ENCODE assay signal across 18 cellular contexts in genomic region chr10:132294196-132294520, GRCh38.
"Had no signal": no experiment of that assay in that cellular context is flagged by ENCODE, and none has a peak within 500 bp of the region (broad histone marks: within the 10 kb centered on the region; RNA-seq: fewer than 3 reads in every experiment).

No MANE protein-coding gene starts in this region.

- H3K4me3 Mint-ChIP-seq: activated CD8-positive, alpha-beta T cell treated with anti-CD3 and anti-CD28 coated beads for 36 hours; activated naive CD4-positive, alpha-beta T cell treated with anti-CD3 and anti-CD28 coated beads, Interleukin-2, amount 10 ng/mL, durations not matched to agents 7 days and 5 days; activated naive CD8-positive, alpha-beta T cell treated with anti-CD3 and anti-CD28 coated beads, Interleukin-2, amount 50 U/mL, for 24 hours; central memory CD8-positive, alpha-beta T cell; mesothelial cell of epicardium; nephron; stimulated activated naive CD8-positive, alpha-beta T cell treated with anti-CD3 and anti-CD28 coated beads, Interleukin-15, Interleukin-2, amounts not matched to agents 100 ng/mL and 50 ng/mL, for 24 hours; T-helper 2 cell treated with Interferon-gamma antibody and Interleukin-4, amounts not matched to agents 5 μg/mL and 100 μg/mL, for 36 hours had no signal

- ATAC-seq: activated CD8-positive, alpha-beta T cell treated with anti-CD3 and anti-CD28 coated beads for 36 hours; activated naive CD8-positive, alpha-beta T cell treated with anti-CD3 and anti-CD28 coated beads, Interleukin-2, amount 50 U/mL, for 24 hours; esophagus mucosa; gastrocnemius medialis had no signal

- H3K27ac ChIP-seq: brain microvascular endothelial cell, coronary artery, gastrocnemius medialis, suprapubic skin had no signal

- H3K27ac Mint-ChIP-seq: activated CD8-positive, alpha-beta T cell treated with anti-CD3 and anti-CD28 coated beads for 36 hours; activated naive CD4-positive, alpha-beta T cell treated with anti-CD3 and anti-CD28 coated beads, Interleukin-2, amount 10 ng/mL, durations not matched to agents 7 days and 5 days; activated naive CD8-positive, alpha-beta T cell treated with anti-CD3 and anti-CD28 coated beads, Interleukin-2, amount 50 U/mL, for 24 hours; mesothelial cell of epicardium; stimulated activated naive CD8-positive, alpha-beta T cell treated with anti-CD3 and anti-CD28 coated beads, Interleukin-15, Interleukin-2, amounts not matched to agents 100 ng/mL and 50 ng/mL, for 24 hours; T-helper 2 cell treated with Interferon-gamma antibody and Interleukin-4, amounts not matched to agents 5 μg/mL and 100 μg/mL, for 36 hours had no signal

- H3K27me3 ChIP-seq: brain microvascular endothelial cell, suprapubic skin had no signal

- H3K9me3 ChIP-seq: suprapubic skin had no signal

- H3K4me3 ChIP-seq: coronary artery, gastrocnemius medialis, lung, suprapubic skin had no signal

- H3K4me1 ChIP-seq: gastrocnemius medialis, suprapubic skin had no signal

- H3K9me3 Mint-ChIP-seq: activated CD8-positive, alpha-beta T cell treated with anti-CD3 and anti-CD28 coated beads for 36 hours; activated naive CD4-positive, alpha-beta T cell treated with anti-CD3 and anti-CD28 coated beads, Interleukin-2, amount 10 ng/mL, durations not matched to agents 7 days and 5 days; activated naive CD8-positive, alpha-beta T cell treated with anti-CD3 and anti-CD28 coated beads, Interleukin-2, amount 50 U/mL, for 24 hours; central memory CD8-positive, alpha-beta T cell; stimulated activated naive CD8-positive, alpha-beta T cell treated with anti-CD3 and anti-CD28 coated beads, Interleukin-15, Interleukin-2, amounts not matched to agents 100 ng/mL and 50 ng/mL, for 24 hours; T-helper 2 cell treated with Interferon-gamma antibody and Interleukin-4, amounts not matched to agents 5 μg/mL and 100 μg/mL, for 36 hours had no signal

- H3K4me1 Mint-ChIP-seq: central memory CD8-positive, alpha-beta T cell; mesothelial cell of epicardium had no signal

- H3K36me3 Mint-ChIP-seq: activated naive CD4-positive, alpha-beta T cell treated with anti-CD3 and anti-CD28 coated beads, Interleukin-2, amount 10 ng/mL, durations not matched to agents 7 days and 5 days; mesothelial cell of epicardium had no signal

- H3K36me3 ChIP-seq: brain microvascular endothelial cell, gastrocnemius medialis, suprapubic skin had no signal

- DNase-seq: activated CD4-positive, alpha-beta T cell treated with anti-CD3 and anti-CD28 coated beads for 4 hours; activated CD8-positive, alpha-beta T cell treated with anti-CD3 and anti-CD28 coated beads for 36 hours; activated effector memory CD4-positive, alpha-beta T cell treated with Interleukin-2 at 50 U/mL for 16 hours; activated naive CD4-positive, alpha-beta T cell treated with anti-CD3 and anti-CD28 coated beads, Interleukin-2, amount 10 ng/mL, durations not matched to agents 7 days and 5 days; activated naive CD8-positive, alpha-beta T cell treated with anti-CD3 and anti-CD28 coated beads, Interleukin-2, amount 50 U/mL, for 24 hours; activated T-cell treated with anti-CD3 and anti-CD28 coated beads, Interleukin-2, amount 50 U/mL, for 48 hours; brain microvascular endothelial cell; gastrocnemius medialis; trophoblast cell had no signal

- H3K27me3 Mint-ChIP-seq: activated CD8-positive, alpha-beta T cell treated with anti-CD3 and anti-CD28 coated beads for 36 hours; activated naive CD8-positive, alpha-beta T cell treated with anti-CD3 and anti-CD28 coated beads, Interleukin-2, amount 50 U/mL, for 24 hours; central memory CD8-positive, alpha-beta T cell; stimulated activated naive CD8-positive, alpha-beta T cell treated with anti-CD3 and anti-CD28 coated beads, Interleukin-15, Interleukin-2, amounts not matched to agents 100 ng/mL and 50 ng/mL, for 24 hours had no signal
